In genomic region chr22:38259370-38259769, GRCh38 we compare ENCODE assay signal across 10 cellular contexts. TPM values are rescaled to one million over a fixed set of nuclear protein-coding genes. Genes with fewer than 3 reads are reported as not detected.
DNase-seq lines count a peak whose midpoint lies in the region; ATAC-seq, FAIRE-seq and TF ChIP-seq lines count a peak whose summit lies in the region.
"Had no signal": no experiment of that assay in that cellular context is flagged by ENCODE, and none has a peak within 500 bp of the region (broad histone marks: within the 10 kb centered on the region; RNA-seq: fewer than 3 reads in every experiment).

No MANE protein-coding gene starts in this region.

- no peak overlapping the region for H2AFZ ChIP-seq in HepG2 (ENCODE audit: low read length)

- CTCF ChIA-PET in HepG2 (lab: Yijun Ruan, JAX; ENCODE audit: low intra/inter-chr PET ratio, low total read pairs), result no interaction called here

- TF ChIP-seq POLR2A in HepG2 (IDR thresholded peaks at IDR 0.05; ENCODE audit: insufficient read depth in 1 of 2, low read depth in 2 of 2, low read length in 2 of 2) (no peak), uterus (IDR thresholded peaks at IDR 0.05) (no peak)

- ATAC-seq in HepG2 (no peak), HG03354 (IDR thresholded peaks at IDR 0.05; ENCODE audit: poor library complexity, severe bottlenecking, unreplicated experiment) (no peak)
- ATAC-seq: mucosa of descending colon had no signal

- peak overlapping the region in 1 of 3 experiments; percentile 35 for H3K4me3 Mint-ChIP-seq in nephron

- no peaks in the 10 kb centered on the region for H3K27me3 Mint-ChIP-seq in nephron (ENCODE audit: low read depth)

- no peaks in the 10 kb centered on the region for H3K27me3 ChIP-seq in liver (ENCODE audit: control insufficient read depth in 4 of 4, insufficient read depth in 4 of 4, low read length in 3 of 4)
- no peaks in the 10 kb centered on the region for H3K27me3 ChIP-seq in HepG2 (ENCODE audit: control insufficient read depth in 1 of 2, insufficient read depth in 2 of 2, low read length in 2 of 2)
- H3K27me3 ChIP-seq in colonic mucosa, result no peaks in the 10 kb centered on the region
- H3K27me3 ChIP-seq in uterus, result no peaks in the 10 kb centered on the region

- H3K9me3 ChIP-seq in liver (ENCODE audit: control insufficient read depth in 4 of 4, low read length in 3 of 4), result no peaks in the 10 kb centered on the region
- no peaks in the 10 kb centered on the region for H3K9me3 ChIP-seq in HepG2 (ENCODE audit: low read length)
- no peaks in the 10 kb centered on the region for H3K9me3 ChIP-seq in colonic mucosa
- no peaks in the 10 kb centered on the region for H3K9me3 ChIP-seq in uterus
- H3K9me3 ChIP-seq: mucosa of descending colon had no signal

- TF ChIP-seq EP300 in HepG2 (IDR thresholded peaks at IDR 0.05; ENCODE audit: low read depth in 2 of 2, low read length in 2 of 2) (no peak), HepG2 (CRISPR knock-in tag; IDR thresholded peaks at IDR 0.05; ENCODE audit: borderline replicate concordance) (no peak)

- no peaks in the 10 kb centered on the region for H3K36me3 ChIP-seq in liver (ENCODE audit: control insufficient read depth in 4 of 4, insufficient read depth in 3 of 4, low read depth in 1 of 4, low read length in 3 of 4)
- H3K36me3 ChIP-seq in HepG2 (replicated peaks in 1 of 2; ENCODE audit: control insufficient read depth in 1 of 2, insufficient read depth in 2 of 2, low read length in 2 of 2), result no peaks in the 10 kb centered on the region
- no peaks in the 10 kb centered on the region for H3K36me3 ChIP-seq in colonic mucosa
- H3K36me3 ChIP-seq in uterus, result no peaks in the 10 kb centered on the region

- H3K27ac ChIP-seq in liver (ENCODE audit: low read depth in 1 of 2, low read length in 2 of 2), result peak overlapping the region; percentile 39 to 49
- H3K27ac ChIP-seq in HepG2 (ENCODE audit: extremely low read length, insufficient read depth, low read length), result no peak overlapping the region
- peak overlapping the region; percentile 63 for H3K27ac ChIP-seq in colonic mucosa
- H3K27ac ChIP-seq in uterus, result peak overlapping the region; percentile 78 to 88

- in situ Hi-C loops in HepG2 (cut with HindIII; ENCODE audit: extremely low pct_ligation_motif_present, low pct_unique_long_range_greater_than_20kb), result no loop called here

- H3K4me1 ChIP-seq in liver (ENCODE audit: control insufficient read depth in 4 of 4, insufficient read depth in 4 of 4, low read length in 3 of 4), result peaks cover 0 to 19% (median 4%) of the 10 kb centered on the region in 4 donors
- H3K4me1 ChIP-seq in HepG2 (ENCODE audit: insufficient read depth, low read length), result peaks cover 52% of the 10 kb centered on the region
- H3K4me1 ChIP-seq in colonic mucosa, result no peaks in the 10 kb centered on the region
- H3K4me1 ChIP-seq in uterus, result peaks cover 5 to 21% of the 10 kb centered on the region in 2 donors

- H3K9me3 Mint-ChIP-seq in nephron, result no peaks in the 10 kb centered on the region

- TF ChIP-seq RAD21 in liver (IDR thresholded peaks at IDR 0.05), result no peak
- no peak for TF ChIP-seq RAD21 in HepG2 (CRISPR knock-in tag; IDR thresholded peaks at IDR 0.05)

- no peaks in the 10 kb centered on the region; the same call in 1 of the 2 replicates for H4K20me1 ChIP-seq in HepG2 (ENCODE audit: insufficient read depth, low read length)

- H3K36me3 Mint-ChIP-seq in nephron (ENCODE audit: low read depth), result peaks cover 12% of the 10 kb centered on the region

- no peak overlapping the region for H3K4me2 ChIP-seq in HepG2 (ENCODE audit: low read depth, low read length)

- no TSS peak for BruUV-seq in HepG2 (replicated peaks; lab: Mats Ljungman, UMichigan)

- H3K79me2 ChIP-seq in HepG2 (ENCODE audit: insufficient read depth, low read length), result peaks cover 14% of the 10 kb centered on the region

- H3K4me1 Mint-ChIP-seq in nephron, result peaks cover 64% of the 10 kb centered on the region

- intact Hi-C loops in HepG2 (cut with micrococcal nuclease; ENCODE audit: unreplicated experiment), result no loop called here
- intact Hi-C loops in colonic mucosa (cut with DNase I), result no loop called here
- intact Hi-C loops in uterus (cut with DNase I; ENCODE audit: low total_unique reads), result no loop called here

- FAIRE-seq in HepG2 (lab: Jason Lieb, UNC), result no peak

- DNase-seq in HepG2 (ENCODE audit: low spot score), result no peak
- DNase-seq in colonic mucosa, result no peak
- DNase-seq in uterus, result no peak
- no peak for DNase-seq in AML-193 (lab: John Stamatoyannopoulos, UW)
- no peak for DNase-seq in SIG-M5 (lab: John Stamatoyannopoulos, UW)
- DNase-seq: KG1, mucosa of descending colon had no signal

- POLR2A ChIA-PET in HepG2 (lab: Yijun Ruan, JAX), result no interaction called here

- 83% methylated on average over 8 of the region's 8 CpGs for WGBS in liver
- 96% methylated on average over 8 of the region's 8 CpGs for WGBS in HepG2 (ENCODE audit: low lambda C conversion rate)

- H3K4me3 ChIP-seq in liver (ENCODE audit: low read depth in 1 of 3, low read length in 3 of 3), result no peak overlapping the region
- no peak overlapping the region for H3K4me3 ChIP-seq in HepG2 (replicated peaks in 1 of 3; ENCODE audit: insufficient read depth in 1 of 3, low read depth in 2 of 3, low read length in 3 of 3)
- no peak overlapping the region for H3K4me3 ChIP-seq in colonic mucosa
- no peak overlapping the region for H3K4me3 ChIP-seq in uterus
- H3K4me3 ChIP-seq: mucosa of descending colon had no signal

- peak overlapping the region; percentile 55 to 99 (median 64) for H3K27ac Mint-ChIP-seq in nephron

- H3K9ac ChIP-seq in liver (ENCODE audit: low read depth in 1 of 2, low read length in 2 of 2), result peak overlapping the region in 1 of 2 donors; percentile 50
- H3K9ac ChIP-seq in HepG2 (ENCODE audit: insufficient read depth, low read depth, low read length), result no peak overlapping the region
- no peak overlapping the region for H3K9ac ChIP-seq in colonic mucosa (ENCODE audit: low read depth in 2 of 2, low read length in 2 of 2)

- no peak for TF ChIP-seq CTCF in liver (IDR thresholded peaks at IDR 0.05; ENCODE audit: low read depth, low read length, missing input control)
- TF ChIP-seq CTCF in HepG2 (CRISPR knock-in tag; IDR thresholded peaks at IDR 0.05), result no peak
- no peak for TF ChIP-seq CTCF in colonic mucosa (IDR thresholded peaks at IDR 0.05)
- no peak for TF ChIP-seq CTCF in nephron (IDR thresholded peaks at IDR 0.05; ENCODE audit: unreplicated experiment in 3 of 3)
- TF ChIP-seq CTCF in uterus (IDR thresholded peaks at IDR 0.05), result no peak

RNA-seq across cellular contexts. Expression of gene TMEM184B, which starts 13.4 kb away (rescaled TPM):
- total RNA-seq in liver (10 to 100 TPM in 1 of 2 donors, 1 to 10 TPM in 1; 9.1 to 12.6 TPM), HepG2 (2016; rRNA removed; fragmentation: Illumina TruSeq; extraction: Trizol) (11.8 and 15.9 TPM in 2 replicates), colonic mucosa (10 to 100 TPM; 58.8 to 61.6 TPM), uterus (10 to 100 TPM; 31.7 to 70.4 (median 50.7) TPM)
- polyA plus RNA-seq in liver (10 to 100 TPM in 1 of 2 donors, 1 to 10 TPM in 1; 7.5 to 10.8 TPM), HepG2 (2011; rRNA removed) (16.0 and 16.4 TPM in 2 replicates)
- 12.8 and 13.5 TPM in 2 replicates for total RNA-seq in HepG2 (2016; cell fraction: cytosol; rRNA removed; fragmentation: Illumina TruSeq; extraction: Trizol; ENCODE audit: low read depth)
- 10.2 and 15.3 TPM in 2 replicates for total RNA-seq in HepG2 (2016; cell fraction: insoluble cytoplasmic fraction; rRNA removed; fragmentation: Illumina TruSeq; extraction: Trizol)
- 32.8 and 33.3 TPM in 2 replicates for total RNA-seq in HepG2 (2016; cell fraction: membrane; rRNA removed; fragmentation: Illumina TruSeq; extraction: Trizol)
- 12.9 and 16.5 TPM in 2 replicates for total RNA-seq in HepG2 (2016; cell fraction: nucleus; rRNA removed; fragmentation: Illumina TruSeq; extraction: Trizol)
- polyA plus RNA-seq in HepG2 (2011; cell fraction: cytosol; rRNA removed), result 13.7 and 14.0 TPM in 2 replicates
- polyA plus RNA-seq in HepG2 (2011; cell fraction: nucleus; rRNA removed), result 33.2 and 36.0 TPM in 2 replicates
- 18.5 and 26.5 TPM in 2 replicates for polyA plus RNA-seq in HepG2 (2012)
- polyA plus RNA-seq in HepG2 (2016; cell fraction: cytosol; fragmentation: Illumina TruSeq; extraction: Trizol; ENCODE audit: low read depth), result 13.7 and 14.5 TPM in 2 replicates
- polyA plus RNA-seq in HepG2 (2016; cell fraction: insoluble cytoplasmic fraction; fragmentation: Illumina TruSeq; extraction: Trizol; ENCODE audit: low read depth), result 14.5 and 19.7 TPM in 2 replicates
- polyA plus RNA-seq in HepG2 (2016; cell fraction: membrane; fragmentation: Illumina TruSeq; extraction: Trizol; ENCODE audit: low read depth), result 34.1 and 39.3 TPM in 2 replicates
- polyA plus RNA-seq in HepG2 (2016; cell fraction: nucleus; fragmentation: Illumina TruSeq; extraction: Trizol; ENCODE audit: insufficient read depth, low read depth), result 38.4 and 41.0 TPM in 2 replicates
- polyA minus RNA-seq in HepG2 (2011; rRNA and poly(A)+ RNA removed; ENCODE audit: low replicate concordance), result 21.0 and 37.7 TPM in 2 replicates
- 18.8 and 20.9 TPM in 2 replicates for polyA minus RNA-seq in HepG2 (2011; cell fraction: cytosol; rRNA and poly(A)+ RNA removed)
- polyA minus RNA-seq in HepG2 (2011; cell fraction: nucleus; rRNA and poly(A)+ RNA removed), result 8.7 and 10.9 TPM in 2 replicates

RNA-seq across cellular contexts. Expression of gene MAFF, which starts 57.6 kb away (rescaled TPM):
- total RNA-seq in liver (1 to 10 TPM; 1.7 to 3.3 TPM), HepG2 (2016; rRNA removed; fragmentation: Illumina TruSeq; extraction: Trizol) (3.1 and 5.4 TPM in 2 replicates), colonic mucosa (10 to 100 TPM in 1 of 2 donors, 1 to 10 TPM in 1; 5.2 to 41.7 TPM), uterus (100 to 1,000 TPM in 1 of 4 donors, 10 to 100 TPM in 3; 10.1 to 180 (median 44.0) TPM)
- polyA plus RNA-seq in liver (1 to 10 TPM; 1.4 to 2.2 TPM), HepG2 (2011; rRNA removed) (14.3 and 17.1 TPM in 2 replicates)
- total RNA-seq in HepG2 (2016; cell fraction: cytosol; rRNA removed; fragmentation: Illumina TruSeq; extraction: Trizol; ENCODE audit: low read depth), result 1.1 and 1.3 TPM in 2 replicates
- 3.7 and 5.5 TPM in 2 replicates for total RNA-seq in HepG2 (2016; cell fraction: insoluble cytoplasmic fraction; rRNA removed; fragmentation: Illumina TruSeq; extraction: Trizol)
- 2.3 and 2.5 TPM in 2 replicates for total RNA-seq in HepG2 (2016; cell fraction: membrane; rRNA removed; fragmentation: Illumina TruSeq; extraction: Trizol)
- total RNA-seq in HepG2 (2016; cell fraction: nucleus; rRNA removed; fragmentation: Illumina TruSeq; extraction: Trizol), result 4.4 and 6.4 TPM in 2 replicates
- 15.6 and 18.3 TPM in 2 replicates for polyA plus RNA-seq in HepG2 (2011; cell fraction: cytosol; rRNA removed)
- polyA plus RNA-seq in HepG2 (2011; cell fraction: nucleus; rRNA removed), result 15.7 and 16.6 TPM in 2 replicates
- 12.4 and 26.2 TPM in 2 replicates for polyA plus RNA-seq in HepG2 (2012)
- polyA plus RNA-seq in HepG2 (2016; cell fraction: cytosol; fragmentation: Illumina TruSeq; extraction: Trizol; ENCODE audit: low read depth), result 0.70 and 0.71 TPM in 2 replicates
- polyA plus RNA-seq in HepG2 (2016; cell fraction: insoluble cytoplasmic fraction; fragmentation: Illumina TruSeq; extraction: Trizol; ENCODE audit: low read depth), result 3.5 and 3.7 TPM in 2 replicates
- polyA plus RNA-seq in HepG2 (2016; cell fraction: membrane; fragmentation: Illumina TruSeq; extraction: Trizol; ENCODE audit: low read depth), result 1.2 and 1.9 TPM in 2 replicates
- polyA plus RNA-seq in HepG2 (2016; cell fraction: nucleus; fragmentation: Illumina TruSeq; extraction: Trizol; ENCODE audit: insufficient read depth, low read depth), result 7.1 and 7.9 TPM in 2 replicates
- polyA minus RNA-seq in HepG2 (2011; rRNA and poly(A)+ RNA removed; ENCODE audit: low replicate concordance), result 2.5 and 12.3 TPM in 2 replicates
- polyA minus RNA-seq in HepG2 (2011; cell fraction: cytosol; rRNA and poly(A)+ RNA removed), result 11.3 and 12.8 TPM in 2 replicates
- polyA minus RNA-seq in HepG2 (2011; cell fraction: nucleus; rRNA and poly(A)+ RNA removed), result 7.3 and 8.1 TPM in 2 replicates

RNA-seq across cellular contexts. Expression of gene CSNK1E, which starts 57.9 kb away (rescaled TPM):
- total RNA-seq in liver (10 to 100 TPM; 11.4 to 27.4 TPM), HepG2 (2016; rRNA removed; fragmentation: Illumina TruSeq; extraction: Trizol) (19.8 and 34.7 TPM in 2 replicates), colonic mucosa (10 to 100 TPM; 97.0 to 97.2 TPM), uterus (100 to 1,000 TPM in 2 of 4 donors, 10 to 100 TPM in 2; 22.1 to 171 (median 100) TPM)
- polyA plus RNA-seq in liver (10 to 100 TPM in 1 of 2 donors, 1 to 10 TPM in 1; 8.4 to 16.0 TPM), HepG2 (2011; rRNA removed) (129 and 152 TPM in 2 replicates)
- total RNA-seq in HepG2 (2016; cell fraction: cytosol; rRNA removed; fragmentation: Illumina TruSeq; extraction: Trizol; ENCODE audit: low read depth), result 34.0 and 36.2 TPM in 2 replicates
- 18.0 and 33.5 TPM in 2 replicates for total RNA-seq in HepG2 (2016; cell fraction: insoluble cytoplasmic fraction; rRNA removed; fragmentation: Illumina TruSeq; extraction: Trizol)
- 53.9 and 59.1 TPM in 2 replicates for total RNA-seq in HepG2 (2016; cell fraction: membrane; rRNA removed; fragmentation: Illumina TruSeq; extraction: Trizol)
- 30.6 and 34.3 TPM in 2 replicates for total RNA-seq in HepG2 (2016; cell fraction: nucleus; rRNA removed; fragmentation: Illumina TruSeq; extraction: Trizol)
- polyA plus RNA-seq in HepG2 (2011; cell fraction: cytosol; rRNA removed), result 93.4 and 108 TPM in 2 replicates
- 285 and 291 TPM in 2 replicates for polyA plus RNA-seq in HepG2 (2011; cell fraction: nucleus; rRNA removed)
- polyA plus RNA-seq in HepG2 (2012), result 60.9 and 83.8 TPM in 2 replicates
- polyA plus RNA-seq in HepG2 (2016; cell fraction: cytosol; fragmentation: Illumina TruSeq; extraction: Trizol; ENCODE audit: low read depth), result 40.2 and 42.9 TPM in 2 replicates
- polyA plus RNA-seq in HepG2 (2016; cell fraction: insoluble cytoplasmic fraction; fragmentation: Illumina TruSeq; extraction: Trizol; ENCODE audit: low read depth), result 27.5 and 37.1 TPM in 2 replicates
- polyA plus RNA-seq in HepG2 (2016; cell fraction: membrane; fragmentation: Illumina TruSeq; extraction: Trizol; ENCODE audit: low read depth), result 58.9 and 59.0 TPM in 2 replicates
- 67.4 and 77.3 TPM in 2 replicates for polyA plus RNA-seq in HepG2 (2016; cell fraction: nucleus; fragmentation: Illumina TruSeq; extraction: Trizol; ENCODE audit: insufficient read depth, low read depth)
- polyA minus RNA-seq in HepG2 (2011; rRNA and poly(A)+ RNA removed; ENCODE audit: low replicate concordance), result 116 and 242 TPM in 2 replicates
- polyA minus RNA-seq in HepG2 (2011; cell fraction: cytosol; rRNA and poly(A)+ RNA removed), result 54.0 and 54.3 TPM in 2 replicates
- 69.5 and 90.5 TPM in 2 replicates for polyA minus RNA-seq in HepG2 (2011; cell fraction: nucleus; rRNA and poly(A)+ RNA removed)
